In the genomic region with DNA sequence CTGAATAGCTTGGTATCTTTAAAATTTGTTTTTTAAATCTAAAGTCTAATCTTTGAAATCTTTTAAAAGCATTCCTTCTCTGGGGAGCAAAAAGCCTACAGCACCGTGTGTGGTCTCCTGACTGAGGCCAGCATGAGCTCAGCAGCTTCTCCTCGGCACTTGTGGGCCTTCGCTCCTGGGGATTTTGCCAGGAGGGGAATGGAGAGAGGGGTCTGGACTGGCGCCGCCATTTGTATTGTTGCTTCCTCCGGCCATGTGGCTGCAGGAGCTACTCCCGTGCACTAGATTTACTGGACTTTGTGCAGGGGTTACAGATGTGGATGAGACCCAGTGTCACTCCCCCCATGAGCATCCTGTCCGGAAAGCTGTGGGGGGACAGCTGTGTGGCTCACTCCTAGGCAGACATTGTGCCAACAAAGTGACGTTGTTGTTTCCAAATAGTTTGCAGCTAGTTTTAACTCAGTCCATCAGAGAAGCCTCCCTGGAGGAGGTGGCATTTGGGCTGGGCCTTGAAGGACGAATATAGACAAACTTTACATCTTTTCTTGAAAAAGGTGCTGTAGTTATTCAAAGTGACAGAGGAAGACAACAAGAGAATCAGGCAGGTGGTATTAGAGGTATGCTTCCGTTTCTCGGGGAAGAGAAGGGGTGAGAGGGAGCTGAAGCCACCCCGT, we compare ENCODE assay signal across 16 cellular contexts. TPM values are rescaled to one million over a fixed set of nuclear protein-coding genes. Genes with fewer than 3 reads are reported as not detected.
DNase-seq lines count a peak whose midpoint lies in the region; ATAC-seq and TF ChIP-seq lines count a peak whose summit lies in the region.
"Had no signal": no experiment of that assay in that cellular context is flagged by ENCODE, and none has a peak within 500 bp of the region (broad histone marks: within the 10 kb centered on the region; RNA-seq: fewer than 3 reads in every experiment).

No MANE protein-coding gene starts in this region.

- H3K27me3 Mint-ChIP-seq in glutamatergic neuron (ENCODE audit: unreplicated experiment) (peaks cover 15% of the 10 kb centered on the region), HFFc6 (ENCODE audit: insufficient read depth) (peaks cover 24% of the 10 kb centered on the region)

- intact Hi-C loops in A673 (cut with micrococcal nuclease; ENCODE audit: unreplicated experiment) (loop anchor here (2.0 kb wide), 1 partner anchor 247 kb away; no protein-coding TSS in a partner anchor), right lobe of liver (cut with DNase I) (no loop called here)

- peaks cover 77% of the 10 kb centered on the region for H3K36me3 ChIP-seq in A673 (ENCODE audit: insufficient read depth, low read length, poor library complexity, severe bottlenecking)
- peaks cover 14% of the 10 kb centered on the region for H3K36me3 ChIP-seq in SJSA1
- H3K36me3 ChIP-seq in right lobe of liver, result no peaks in the 10 kb centered on the region
- H3K36me3 ChIP-seq: HAP-1 had no signal

- no peaks in the 10 kb centered on the region for H3K27me3 ChIP-seq in A673 (replicated peaks; ENCODE audit: insufficient read depth, low read depth, low read length, poor library complexity)
- peaks cover 6% of the 10 kb centered on the region; the same call in 1 of the 2 replicates for H3K27me3 ChIP-seq in SJSA1 (replicated peaks)
- H3K27me3 ChIP-seq in right lobe of liver, result peaks cover 0 to 5% of the 10 kb centered on the region in 2 donors

- no peak for TF ChIP-seq CTCF in A673 (conservative IDR thresholded peaks at IDR 0.05; ENCODE audit: low read depth, low read length)
- no peak for TF ChIP-seq CTCF in glutamatergic neuron (IDR thresholded peaks at IDR 0.05; ENCODE audit: partially characterized antibody, unreplicated experiment)
- TF ChIP-seq CTCF in HFFc6 (IDR thresholded peaks at IDR 0.05), result no peak
- TF ChIP-seq CTCF in right lobe of liver (IDR thresholded peaks at IDR 0.05), result no peak

- H3K27ac Mint-ChIP-seq in glutamatergic neuron (ENCODE audit: unreplicated experiment) (no peak overlapping the region), HFFc6 (no peak overlapping the region)
- H3K27ac Mint-ChIP-seq: CD4-positive, alpha-beta T cell had no signal

- CTCF ChIA-PET in A673 (lab: Charles Lee), result no interaction called here

- peak overlapping the region; percentile 23 for H3K4me3 ChIP-seq in A673 (ENCODE audit: low read depth, low read length, poor library complexity, severe bottlenecking)
- H3K4me3 ChIP-seq in SJSA1, result no peak overlapping the region
- no peak overlapping the region for H3K4me3 ChIP-seq in right lobe of liver
- H3K4me3 ChIP-seq: HAP-1 had no signal

- H3K4me3 Mint-ChIP-seq in glutamatergic neuron (ENCODE audit: unreplicated experiment) (peak overlapping the region; percentile 72), HFFc6 (no peak overlapping the region)
- H3K4me3 Mint-ChIP-seq: CD4-positive, alpha-beta T cell; IgD-negative memory B cell had no signal

- no peak for ATAC-seq in right lobe of liver
- ATAC-seq: HepG2 had no signal

- POLR2A ChIA-PET in A673 (lab: Charles Lee; ENCODE audit: low non-redundant PET), result interaction anchor here (0.6 kb wide), 1 partner anchor 855 kb away, joined by 5 read pairs; no protein-coding TSS in a partner anchor

- peak; percentile 60 for DNase-seq in A673 (ENCODE audit: low spot score)
- DNase-seq in SJSA1 (ENCODE audit: low read depth in 1 of 2, low spot score in 2 of 2), result peak; percentile 75 to 80
- DNase-seq in glutamatergic neuron, result no peak
- no peak for DNase-seq in HFFc6
- no peak for DNase-seq in hippocampal formation (lab: John Stamatoyannopoulos, UW)
- no peak for DNase-seq in right lobe of liver
- DNase-seq: AML-193; Caco-2; CD4-positive, alpha-beta T cell; GF-D8; KG1 had no signal

- H3K9me3 Mint-ChIP-seq in glutamatergic neuron (ENCODE audit: unreplicated experiment), result peaks cover 21% of the 10 kb centered on the region
- H3K9me3 Mint-ChIP-seq in HFFc6, result 0 out of 2 replicates have a peak, but pooled peaks cover 3% of the 10 kb centered on the region

- BruUV-seq in A673 (replicated peaks; lab: Mats Ljungman, UMichigan), result no TSS peak

- peak overlapping the region; percentile 83 for H3K27ac ChIP-seq in A673 (ENCODE audit: low read depth, low read length, poor library complexity, severe bottlenecking)
- H3K27ac ChIP-seq in SJSA1, result no peak overlapping the region
- H3K27ac ChIP-seq in cingulate gyrus (ENCODE audit: low read depth, low read length), result peak overlapping the region; percentile 10
- H3K27ac ChIP-seq in right lobe of liver, result no peak overlapping the region
- H3K27ac ChIP-seq: C4-2B had no signal

- H3K9me3 ChIP-seq in A673 (ENCODE audit: low read depth, low read length, poor library complexity, severe bottlenecking) (no peaks in the 10 kb centered on the region), SJSA1 (replicated peaks) (no peaks in the 10 kb centered on the region), right lobe of liver (no peaks in the 10 kb centered on the region)
- H3K9me3 ChIP-seq: Caco-2, HAP-1 had no signal

- H3K4me1 ChIP-seq in A673 (ENCODE audit: insufficient read depth, low read length, poor library complexity, severe bottlenecking), result peaks cover 73% of the 10 kb centered on the region
- peaks cover 19% of the 10 kb centered on the region for H3K4me1 ChIP-seq in SJSA1 (replicated peaks)
- no peaks in the 10 kb centered on the region for H3K4me1 ChIP-seq in right lobe of liver
- H3K4me1 ChIP-seq: Caco-2, HAP-1 had no signal

- TF ChIP-seq POLR2A in right lobe of liver (IDR thresholded peaks at IDR 0.05), result no peak

- H3K36me3 Mint-ChIP-seq in glutamatergic neuron (ENCODE audit: unreplicated experiment), result peaks cover 16% of the 10 kb centered on the region
- no peaks in the 10 kb centered on the region for H3K36me3 Mint-ChIP-seq in HFFc6 (ENCODE audit: low read depth)
- H3K36me3 Mint-ChIP-seq: IgD-negative memory B cell had no signal

- H3K4me1 Mint-ChIP-seq in glutamatergic neuron (ENCODE audit: low read depth, unreplicated experiment) (peaks cover 69% of the 10 kb centered on the region), HFFc6 (ENCODE audit: low read depth) (no peaks in the 10 kb centered on the region)
- H3K4me1 Mint-ChIP-seq: IgD-negative memory B cell had no signal

- WGBS in right lobe of liver (ENCODE audit: insufficient coverage, low coverage, low lambda C conversion rate, missing lambda C conversion rate), result 49% methylated on average over 10 of the region's 13 CpGs

RNA-seq across cellular contexts. Expression of a gene that starts 6.6 kb away (rescaled TPM):
- total RNA-seq in A673 (2021), result 278 and 308 TPM in 2 replicates
- total RNA-seq in SJSA1 (2014; rRNA removed; shearing (Covaris generic)), result 23.4 and 35.0 TPM in 2 replicates
- 387 TPM for total RNA-seq in glutamatergic neuron (ENCODE audit: unreplicated experiment)
- under 1 TPM in 2 of 6 experiments, not detected in 4; 0.07 to 0.15 TPM for total RNA-seq in HFFc6 (2021; fragmentation: NEBNext Ultra II Directional; extraction: Animal tissue kit (Norgen Biotek cat#: 25700))
- 1 to 10 TPM; 1.1 to 5.9 (median 3.5) TPM for total RNA-seq in right lobe of liver
- total RNA-seq: Caco-2; CD4-positive, alpha-beta T cell; HepG2 had no signal

Comparison
In these comparisons a context has a peak if more than half of its experiments do, and no peak if none do; other contexts are left out.
1. DNase-seq: peak in A673 (single experiment) and SJSA1 (2 of 2); none in glutamatergic neuron (single experiment), HFFc6 (single experiment), hippocampal formation (0 of 2) and right lobe of liver (0 of 3).
2. H3K27ac ChIP-seq: peak in A673 (single experiment) and cingulate gyrus (single experiment); none in SJSA1 (single experiment) and right lobe of liver (0 of 3).